1 cellular context compared by ENCODE assay signal in genomic region chr20:22692119-22692475, GRCh38.
TF ChIP-seq lines count a peak whose summit lies in the region.

No MANE protein-coding gene starts in this region.

TF ChIP-seq in H1, 55 proteins besides CTCF, POLR2A, EP300 and RAD21:
- TF ChIP-seq ASH2L (IDR thresholded peaks at IDR 0.05; ENCODE audit: low read length) (peak; percentile 5), GABPA (IDR thresholded peaks at IDR 0.05; ENCODE audit: borderline replicate concordance, insufficient read depth, low read length) (no peak)
